Comparison of ENCODE assay signal across 8 cellular contexts in the genomic region with DNA sequence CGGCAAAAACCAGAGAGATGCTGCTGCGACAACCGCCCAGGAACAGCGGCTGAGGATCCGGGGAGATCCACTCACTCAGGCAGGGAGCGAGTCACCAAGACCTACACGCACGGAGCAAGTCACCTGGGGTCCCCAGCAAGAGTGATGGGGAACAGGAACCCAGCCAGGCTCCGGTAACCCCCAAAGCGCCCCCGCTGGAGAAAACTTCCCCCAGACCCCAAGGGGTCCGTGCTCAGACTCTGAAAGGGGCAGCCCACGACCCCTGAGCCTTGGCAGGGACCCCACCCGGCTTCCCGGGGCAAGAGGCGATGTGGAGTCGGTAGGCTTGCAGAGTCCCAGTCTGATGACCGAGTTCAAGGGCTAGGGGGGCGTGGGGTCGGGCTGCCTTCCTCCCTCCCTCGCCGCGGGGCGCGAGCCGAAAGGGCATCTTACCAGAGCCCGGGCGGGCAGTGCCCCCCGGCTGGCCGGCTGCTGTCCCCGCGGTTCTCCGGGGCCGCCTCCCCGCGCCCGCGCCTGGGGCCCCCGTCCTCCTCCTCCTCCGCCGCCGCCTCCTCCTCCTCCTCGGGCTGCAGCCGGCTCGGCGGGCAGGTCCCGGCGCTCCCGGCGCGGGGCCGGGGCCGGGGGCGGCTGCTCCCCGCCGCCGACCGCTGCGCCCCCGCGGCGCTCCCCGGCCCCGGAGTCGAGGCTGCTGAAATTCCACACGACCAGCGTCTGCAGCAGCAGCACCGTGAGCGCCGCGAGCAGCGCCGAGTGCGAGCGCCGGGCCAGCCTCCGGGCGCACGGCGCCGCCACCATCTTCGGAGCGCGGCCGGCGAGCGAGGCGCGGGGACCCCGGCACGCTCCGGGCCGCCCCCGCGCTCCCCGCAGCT. TPM values are rescaled to one million over a fixed set of nuclear protein-coding genes. Genes with fewer than 3 reads are reported as not detected.
DNase-seq lines count a peak whose midpoint lies in the region; ATAC-seq and TF ChIP-seq lines count a peak whose summit lies in the region.

No MANE protein-coding gene starts in this region.

- H3K27ac ChIP-seq in GM23248 (peak overlapping the region; percentile 85), VCaP (peak overlapping the region; percentile 34; the same call in 1 of the 2 replicates), dorsolateral prefrontal cortex (peak overlapping the region in 43 of 59 donors; percentile 1 to 89 (median 58)), transverse colon (peak overlapping the region; percentile 77 to 89 (median 84))

- no peaks in the 10 kb centered on the region for H3K27me3 ChIP-seq in GM23248 (replicated peaks; ENCODE audit: insufficient read depth)
- H3K27me3 ChIP-seq in dorsolateral prefrontal cortex: peaks cover 0 to 14% (median 0%) of the 10 kb centered on the region in 45 donors
- no peaks in the 10 kb centered on the region for H3K27me3 ChIP-seq in transverse colon

- H3K9me3 ChIP-seq in GM23248 (ENCODE audit: low read depth): no peaks in the 10 kb centered on the region
- H3K9me3 ChIP-seq in mucosa of descending colon: no peaks in the 10 kb centered on the region
- H3K9me3 ChIP-seq in transverse colon: no peaks in the 10 kb centered on the region

- H3K4me3 ChIP-seq in GM23248 (peak overlapping the region; percentile 90), dorsolateral prefrontal cortex (peak overlapping the region; percentile 45 to 86 (median 74)), mucosa of descending colon (peak overlapping the region; percentile 56), transverse colon (peak overlapping the region; percentile 73 to 93 (median 74))

- 1% methylated on average over 10 to 58 of the region's 96 CpGs for WGBS in GM23248 (ENCODE audit: low coverage in 1 of 2, low lambda C conversion rate in 2 of 2, missing lambda C conversion rate in 2 of 2), 2 experiments
- WGBS in transverse colon (ENCODE audit: low coverage in 1 of 2), 2 donors: 1% methylated on average over 24 of the region's 96 CpGs; no CpG with 5 or more reads in 1 of the 2 donors

- ATAC-seq in mucosa of descending colon: peak; percentile 49
- ATAC-seq in GM19463 (IDR thresholded peaks at IDR 0.05; ENCODE audit: unreplicated experiment): no peak
- no peak for ATAC-seq in HG02623 (IDR thresholded peaks at IDR 0.05; ENCODE audit: unreplicated experiment)
- no peak for ATAC-seq in GM18858 (IDR thresholded peaks at IDR 0.05; ENCODE audit: unreplicated experiment)

- H3K9me2 ChIP-seq in GM23248 (ENCODE audit: insufficient read depth): no peaks in the 10 kb centered on the region

- peaks cover 33% of the 10 kb centered on the region for H3K4me1 ChIP-seq in GM23248 (ENCODE audit: insufficient read depth)
- H3K4me1 ChIP-seq in mucosa of descending colon (ENCODE audit: low read depth): peaks cover 36% of the 10 kb centered on the region
- peaks cover 16 to 43% (median 31%) of the 10 kb centered on the region in 4 donors for H3K4me1 ChIP-seq in transverse colon

- DNase-seq in GM23248 (peak; percentile 65), dorsolateral prefrontal cortex (peak in 2 of 10 donors; percentile 19 to 63), mucosa of descending colon (peak in 2 of 3 donors; percentile 61 to 65), transverse colon (peak; percentile 27)

- no peak for TF ChIP-seq EP300 in transverse colon (IDR thresholded peaks at IDR 0.05; ENCODE audit: low read depth)

- H3K4me2 ChIP-seq in GM23248 (ENCODE audit: unreplicated experiment): peak overlapping the region; percentile 91

- H3K36me3 ChIP-seq in GM23248 (ENCODE audit: low read depth) (no peaks in the 10 kb centered on the region), mucosa of descending colon (ENCODE audit: low read depth) (no peaks in the 10 kb centered on the region), transverse colon (no peaks in the 10 kb centered on the region)

- H4K20me1 ChIP-seq in GM23248 (ENCODE audit: insufficient read depth): no peaks in the 10 kb centered on the region

- TF ChIP-seq CTCF in VCaP (conservative IDR thresholded peaks at IDR 0.05) (no peak), dorsolateral prefrontal cortex (IDR thresholded peaks at IDR 0.05 in 54 of 56, conservative IDR thresholded peaks at IDR 0.05 in 2 of 56; ENCODE audit: low read depth in 1 of 56, partially characterized antibody in 56 of 56) (no peak), mucosa of descending colon (IDR thresholded peaks at IDR 0.05) (no peak), transverse colon (IDR thresholded peaks at IDR 0.05) (no peak)

- in situ Hi-C loops in GM23248 (cut with MboI): loop anchor here (25.0 kb wide), 1 partner anchor 608 kb away; no protein-coding TSS in a partner anchor
- in situ Hi-C loops in transverse colon (cut with MboI; ENCODE audit: low pct_ligation_motif_present in 1 of 4, low pct_unique_long_range_greater_than_20kb in 1 of 4, low sequenced_read_pairs in 3 of 4): loop anchor here in 3 of 4 donors (10.0 to 25.0 kb wide), 6 partner anchors 105 to 605 kb away; no protein-coding TSS in a partner anchor

- intact Hi-C loops in dorsolateral prefrontal cortex (cut with DNase I) (loop anchor here in 1 of 2 donors (5.0 to 10.0 kb wide), 3 partner anchors 105 to 608 kb away; no protein-coding TSS in a partner anchor), mucosa of descending colon (cut with DNase I, micrococcal nuclease) (no loop called here), transverse colon (cut with DNase I; ENCODE audit: low total_unique reads) (no loop called here)

- peaks cover 24% of the 10 kb centered on the region for H3F3A ChIP-seq in GM23248 (ENCODE audit: insufficient read depth)

- TF ChIP-seq POLR2A in transverse colon (IDR thresholded peaks at IDR 0.05): no peak

- H2AFZ ChIP-seq in GM23248: peak overlapping the region; percentile 49

- peak overlapping the region; percentile 82 for H3K9ac ChIP-seq in GM23248

- H3K79me2 ChIP-seq in GM23248 (ENCODE audit: insufficient read depth): peaks cover 51% of the 10 kb centered on the region

RNA-seq across cellular contexts. Expression of gene XYLT1, which starts 0.5 kb away (rescaled TPM):
- 26.3 and 26.8 TPM in 2 replicates for total RNA-seq in GM23248 (2014; rRNA removed; shearing (Covaris generic))
- 4.1 and 4.5 TPM in 2 replicates for polyA plus RNA-seq in GM23248 (2016; fragmentation: Nextera tagmentation; extraction: Ambion mirVana)
- total RNA-seq in dorsolateral prefrontal cortex (10 to 100 TPM; 19.0 to 51.6 (median 33.3) TPM), mucosa of descending colon (10 to 100 TPM; 23.1 to 44.0 (median 34.1) TPM), transverse colon (10 to 100 TPM; 22.3 to 44.6 (median 39.4) TPM)

Comparison
In these comparisons a context has a peak if more than half of its experiments do, and no peak if none do; other contexts are left out.
1. H3K27ac ChIP-seq: peak in every context shown above with its lines; median percentile 85 in GM23248; 84 in transverse colon; 58 in dorsolateral prefrontal cortex; 34 in VCaP.